ENCODE assay signal across 21 cellular contexts in the genomic region with DNA sequence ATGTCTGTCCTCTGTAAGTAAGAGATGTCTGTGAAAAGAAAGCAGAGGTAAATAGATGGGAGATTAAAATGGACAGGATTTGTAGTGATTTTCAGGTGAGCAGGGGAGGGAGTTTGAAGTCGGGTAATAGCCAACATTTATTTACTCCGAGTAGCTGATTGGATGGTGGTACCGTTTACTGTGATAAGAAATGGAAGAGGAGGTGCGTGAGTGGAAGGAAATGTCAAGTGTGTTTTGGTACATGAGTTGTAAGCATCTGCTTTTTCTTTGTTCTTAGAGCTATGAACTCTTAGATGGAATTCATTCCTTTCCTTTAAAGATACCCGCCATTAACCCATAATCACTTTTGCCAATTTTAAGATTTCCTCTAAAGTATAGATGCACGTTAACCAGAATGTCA.
"Had no signal": no experiment of that assay in that cellular context is flagged by ENCODE, and none has a peak within 500 bp of the region (broad histone marks: within the 10 kb centered on the region; RNA-seq: fewer than 3 reads in every experiment).

No MANE protein-coding gene starts in this region.

- H3K4me2 ChIP-seq: neural progenitor cell had no signal

- H3K4me3 ChIP-seq: colonic mucosa, hepatocyte, neural progenitor cell, skin epidermis, testis, transverse colon had no signal

- H3K27ac ChIP-seq: colonic mucosa, hepatocyte, neural progenitor cell, parathyroid adenoma, skin epidermis, testis had no signal

- H3K9ac ChIP-seq: neural progenitor cell, parathyroid adenoma had no signal

- H3K9me3 ChIP-seq: colonic mucosa, prostate gland, sigmoid colon, testis, transverse colon had no signal

- H3K4me1 ChIP-seq: colonic mucosa, neural progenitor cell, parathyroid adenoma, prostate gland, testis had no signal

- DNase-seq: colonic mucosa; effector CD4-positive, alpha-beta T cell; endodermal cell; foreskin melanocyte; head of caudate nucleus; kidney; left cardiac atrium; natural killer cell; occipital lobe; sigmoid colon; stimulated activated CD4-positive, alpha-beta T cell treated with anti-CD3 and anti-CD28 coated beads, Interleukin-2, amount 100 ng/mL, for 24 hours; stimulated activated CD4-positive, alpha-beta T cell treated with anti-CD3 and anti-CD28 coated beads, Interleukin-4, amount 100 ng/mL, for 4 hours; stimulated activated naive B cell treated with anti-CD40 and anti-IgM and Interleukin-4, amounts not matched to agents 10 μg/mL and 1 μg/mL and 100 μg/mL, for 72 hours; stimulated activated naive CD8-positive, alpha-beta T cell treated with anti-CD3 and anti-CD28 coated beads, Interleukin-15, amount 100 ng/mL, for 72 hours; testis; transverse colon had no signal

- H3K36me3 ChIP-seq: colonic mucosa, neural progenitor cell, prostate gland, sigmoid colon, transverse colon had no signal

- H2AFZ ChIP-seq: hepatocyte, neural progenitor cell, parathyroid adenoma had no signal

- ATAC-seq: natural killer cell; stimulated activated naive B cell treated with anti-CD40 and anti-IgM and Interleukin-4, amounts not matched to agents 10 μg/mL and 1 μg/mL and 100 μg/mL, for 72 hours; stimulated activated naive CD8-positive, alpha-beta T cell treated with anti-CD3 and anti-CD28 coated beads, Interleukin-15, amount 100 ng/mL, for 72 hours had no signal

- H3K27me3 ChIP-seq: colonic mucosa, hepatocyte, neural progenitor cell, sigmoid colon, testis, transverse colon had no signal

- H3K79me2 ChIP-seq: parathyroid adenoma had no signal
